9 cellular contexts compared by ENCODE assay signal in genomic region chr1:26922901-26923300, GRCh38. TPM values are rescaled to one million over a fixed set of nuclear protein-coding genes. Genes with fewer than 3 reads are reported as not detected.
DNase-seq lines count a peak whose midpoint lies in the region; ATAC-seq and TF ChIP-seq lines count a peak whose summit lies in the region.
"Had no signal": no experiment of that assay in that cellular context is flagged by ENCODE, and none has a peak within 500 bp of the region (broad histone marks: within the 10 kb centered on the region; RNA-seq: fewer than 3 reads in every experiment).

No MANE protein-coding gene starts in this region.

- CTCF ChIA-PET in MCF 10A (lab: Yijun Ruan, JAX): interaction anchor here (0.6 to 1.2 kb wide), 2 partner anchors 15 to 75 kb away, joined by 3 read pairs; no protein-coding TSS in a partner anchor

- H3K9me3 ChIP-seq in BE2C: no peaks in the 10 kb centered on the region
- no peaks in the 10 kb centered on the region for H3K9me3 ChIP-seq in mucosa of stomach (ENCODE audit: control insufficient read depth, low read length)

- H3K4me1 Mint-ChIP-seq in IgD-negative memory B cell (peaks cover 17 to 22% (median 22%) of the 10 kb centered on the region in 3 donors), MCF 10A (ENCODE audit: insufficient read depth, unreplicated experiment) (peaks cover 17% of the 10 kb centered on the region)

- intact Hi-C loops in MCF 10A (cut with micrococcal nuclease): no loop called here

- H3K4me3 Mint-ChIP-seq in IgD-negative memory B cell (peak overlapping the region; percentile 81 to 99 (median 93)), MCF 10A (ENCODE audit: unreplicated experiment) (peak overlapping the region; percentile 98)

- H3K36me3 ChIP-seq in BE2C (peaks cover 13% of the 10 kb centered on the region), mucosa of stomach (ENCODE audit: control insufficient read depth, insufficient read depth, low read length) (peaks cover 3% of the 10 kb centered on the region)

- DNase-seq in BE2C: no peak
- DNase-seq in MCF 10A (ENCODE audit: unreplicated experiment): no peak
- DNase-seq in NCI-H2196 treated with DMSO at 0.1 percent for 48 hours (lab: John Stamatoyannopoulos, UW; ENCODE audit: unreplicated experiment): no peak
- DNase-seq in NCI-H1105 treated with DMSO at 0.1 percent for 48 hours (lab: John Stamatoyannopoulos, UW): no peak
- DNase-seq in stimulated activated CD4-positive, alpha-beta T cell treated with anti-CD3 and anti-CD28 coated beads, Interleukin-2, amount 100 ng/mL, for 48 hours: no peak
- DNase-seq: cerebellar nuclear complex had no signal

- no peak for ATAC-seq in esophagus mucosa

- H3K9me3 Mint-ChIP-seq in IgD-negative memory B cell (no peaks in the 10 kb centered on the region), MCF 10A (ENCODE audit: unreplicated experiment) (no peaks in the 10 kb centered on the region)

- POLR2A ChIA-PET in MCF 10A (lab: Yijun Ruan, JAX): interaction anchor here (0.7 to 2.6 kb wide), 4 partner anchors 23 to 39 kb away, joined by 3 to 16 read pairs (median 10); partner anchors contain the start of genes GPATCH3, GPN2 and KDF1

- no peaks in the 10 kb centered on the region for H3K36me3 Mint-ChIP-seq in IgD-negative memory B cell
- peaks cover 30% of the 10 kb centered on the region for H3K36me3 Mint-ChIP-seq in MCF 10A (ENCODE audit: insufficient read depth, unreplicated experiment)

- H3K27me3 Mint-ChIP-seq in IgD-negative memory B cell: no peaks in the 10 kb centered on the region
- H3K27me3 Mint-ChIP-seq in MCF 10A (ENCODE audit: insufficient read depth, unreplicated experiment): no peaks in the 10 kb centered on the region

- BruUV-seq in MCF 10A (replicated peaks; lab: Mats Ljungman, UMichigan): no TSS peak

- TF ChIP-seq CTCF in BE2C (IDR thresholded peaks at IDR 0.05; ENCODE audit: low read depth, low read length) (no peak), MCF 10A (IDR thresholded peaks at IDR 0.05; ENCODE audit: unreplicated experiment) (no peak)

- H3K4me1 ChIP-seq in BE2C (no peaks in the 10 kb centered on the region), mucosa of stomach (ENCODE audit: control insufficient read depth, insufficient read depth, low read length) (peaks cover 12% of the 10 kb centered on the region)

- H3K27ac Mint-ChIP-seq in IgD-negative memory B cell: peak overlapping the region in 2 of 3 donors; percentile 78 to 85
- peak overlapping the region; percentile 97 for H3K27ac Mint-ChIP-seq in MCF 10A (ENCODE audit: low read depth, unreplicated experiment)

- H3K27me3 ChIP-seq in BE2C (no peaks in the 10 kb centered on the region), mucosa of stomach (ENCODE audit: control insufficient read depth, insufficient read depth, low read length) (no peaks in the 10 kb centered on the region)

- H3K4me3 ChIP-seq in BE2C (ENCODE audit: low read depth, low read length) (peak overlapping the region; percentile 80), mucosa of stomach (ENCODE audit: low read length) (peak overlapping the region; percentile 98)

- H3K9ac ChIP-seq in mucosa of stomach (ENCODE audit: low read length): peak overlapping the region; percentile 90

RNA-seq across cellular contexts. Expression of gene NUDC, which starts 1.4 kb away (rescaled TPM):
- 158 TPM for polyA plus RNA-seq in BE2C (2012; ENCODE audit: insufficient read depth, insufficient read length, low read depth)
- polyA plus RNA-seq in IgD-negative memory B cell: 121 TPM
- total RNA-seq in MCF 10A (2022): 96.8 and 106 TPM in 2 replicates
- 35.7 TPM for total RNA-seq in esophagus mucosa

RNA-seq across cellular contexts. Expression of gene NR0B2, which starts 9.1 kb away (rescaled TPM):
- 1.0 TPM for polyA plus RNA-seq in BE2C (2012; ENCODE audit: insufficient read depth, insufficient read length, low read depth)
- polyA plus RNA-seq in IgD-negative memory B cell: not detected
- total RNA-seq in MCF 10A (2022): not detected in 2 replicates
- not detected for total RNA-seq in esophagus mucosa

RNA-seq across cellular contexts. Expression of gene GPATCH3, which starts 22.6 kb away (rescaled TPM):
- polyA plus RNA-seq in BE2C (2012; ENCODE audit: insufficient read depth, insufficient read length, low read depth): 7.7 TPM
- polyA plus RNA-seq in IgD-negative memory B cell: 22.1 TPM
- total RNA-seq in MCF 10A (2022) (9.9 and 14.1 TPM in 2 replicates), esophagus mucosa (10.4 TPM)

RNA-seq across cellular contexts. Expression of gene GPN2, which starts 32.8 kb away (rescaled TPM):
- 22.0 TPM for polyA plus RNA-seq in BE2C (2012; ENCODE audit: insufficient read depth, insufficient read length, low read depth)
- 20.3 TPM for polyA plus RNA-seq in IgD-negative memory B cell
- total RNA-seq in MCF 10A (2022) (38.9 and 39.7 TPM in 2 replicates), esophagus mucosa (20.0 TPM)

RNA-seq across cellular contexts. Expression of gene KDF1, which starts 37.4 kb away (rescaled TPM):
- polyA plus RNA-seq in BE2C (2012; ENCODE audit: insufficient read depth, insufficient read length, low read depth): not detected
- 2.9 TPM for polyA plus RNA-seq in IgD-negative memory B cell
- total RNA-seq in MCF 10A (2022) (5.1 and 8.8 TPM in 2 replicates), esophagus mucosa (16.5 TPM)
